Comparison of ENCODE assay signal across 24 cellular contexts in genomic region chr20:11882651-11883050, GRCh38.
"Had no signal": no experiment of that assay in that cellular context is flagged by ENCODE, and none has a peak within 500 bp of the region (broad histone marks: within the 10 kb centered on the region; RNA-seq: fewer than 3 reads in every experiment).

No MANE protein-coding gene starts in this region.

- H3K27me3 Mint-ChIP-seq: activated CD8-positive, alpha-beta T cell treated with anti-CD3 and anti-CD28 coated beads for 36 hours; activated naive CD4-positive, alpha-beta T cell treated with anti-CD3 and anti-CD28 coated beads, Interleukin-2, amount 10 ng/mL, durations not matched to agents 7 days and 5 days had no signal

- H3K27ac Mint-ChIP-seq: activated CD8-positive, alpha-beta T cell treated with anti-CD3 and anti-CD28 coated beads for 36 hours; activated naive CD4-positive, alpha-beta T cell treated with anti-CD3 and anti-CD28 coated beads, Interleukin-2, amount 10 ng/mL, durations not matched to agents 7 days and 5 days; activated naive CD8-positive, alpha-beta T cell treated with anti-CD3 and anti-CD28 coated beads for 36 hours; activated T-cell treated with anti-CD3 and anti-CD28 coated beads, Interleukin-2, amount 50 U/mL, for 72 hours; activated T-helper 2 cell treated with anti-CD3 and anti-CD28 coated beads, Interferon-gamma antibody, Interleukin-2, Interleukin-4, amounts not matched to agents 10 μg/mL and 5 μg/mL and 100 μg/mL, durations not matched to agents 14 hours and 24 hours and 36 hours; T-helper 1 cell treated with Interleukin-12 subunit alpha and Interleukin-12 subunit beta and Interleukin-4 antibody, amounts not matched to agents 30 μg/mL and 1 μg/mL, for 36 hours had no signal

- H3K27ac ChIP-seq: brain microvascular endothelial cell, RWPE1 had no signal

- H3K4me1 Mint-ChIP-seq: activated naive CD4-positive, alpha-beta T cell treated with anti-CD3 and anti-CD28 coated beads, Interleukin-2, amount 10 ng/mL, durations not matched to agents 7 days and 5 days; activated naive CD8-positive, alpha-beta T cell treated with anti-CD3 and anti-CD28 coated beads for 36 hours had no signal

- DNase-seq: activated CD4-positive, alpha-beta T cell treated with anti-CD3 and anti-CD28 coated beads for 4 hours; activated CD8-positive, alpha-beta memory T cell treated with anti-CD3 and anti-CD28 coated beads, Interleukin-2, amount 50 U/mL, for 4 hours; activated CD8-positive, alpha-beta T cell treated with anti-CD3 and anti-CD28 coated beads for 36 hours; activated gamma-delta T cell treated with Interleukin-2 at 50 U/mL for 16 hours; activated naive CD4-positive, alpha-beta T cell treated with anti-CD3 and anti-CD28 coated beads, Interleukin-2, amount 10 ng/mL, durations not matched to agents 7 days and 5 days; activated naive CD8-positive, alpha-beta T cell treated with anti-CD3 and anti-CD28 coated beads for 36 hours; activated T-cell treated with anti-CD3 and anti-CD28 coated beads, Interleukin-2, amount 50 U/mL, for 72 hours; brain microvascular endothelial cell; Kasumi-1; NCI-H1092; NCI-H1417; NCI-H1930; NCI-H2107; NCI-H2171 treated with DMSO at 0.1 percent for 48 hours; NCI-H226; NCI-H510A; NCI-H526 treated with DMSO at 0.1 percent for 48 hours; NCI-H82; SHP77 treated with DMSO at 0.1 percent for 48 hours had no signal

- H3K9me3 Mint-ChIP-seq: activated CD8-positive, alpha-beta T cell treated with anti-CD3 and anti-CD28 coated beads for 36 hours; activated naive CD4-positive, alpha-beta T cell treated with anti-CD3 and anti-CD28 coated beads, Interleukin-2, amount 10 ng/mL, durations not matched to agents 7 days and 5 days; activated naive CD8-positive, alpha-beta T cell treated with anti-CD3 and anti-CD28 coated beads for 36 hours; activated T-cell treated with anti-CD3 and anti-CD28 coated beads, Interleukin-2, amount 50 U/mL, for 72 hours; activated T-helper 2 cell treated with anti-CD3 and anti-CD28 coated beads, Interferon-gamma antibody, Interleukin-2, Interleukin-4, amounts not matched to agents 10 μg/mL and 5 μg/mL and 100 μg/mL, durations not matched to agents 14 hours and 24 hours and 36 hours; T-helper 1 cell treated with Interleukin-12 subunit alpha and Interleukin-12 subunit beta and Interleukin-4 antibody, amounts not matched to agents 30 μg/mL and 1 μg/mL, for 36 hours had no signal

- ATAC-seq: activated CD4-positive, CD25-positive, alpha-beta regulatory T cell treated with anti-CD3 and anti-CD28 coated beads, Interleukin-2, amount 50 U/mL, for 24 hours; activated CD8-positive, alpha-beta T cell treated with anti-CD3 and anti-CD28 coated beads for 36 hours; activated T-cell treated with anti-CD3 and anti-CD28 coated beads, Interleukin-2, amount 50 U/mL, for 72 hours; Panc1 had no signal

- H3K4me3 Mint-ChIP-seq: activated CD8-positive, alpha-beta T cell treated with anti-CD3 and anti-CD28 coated beads for 36 hours; activated naive CD4-positive, alpha-beta T cell treated with anti-CD3 and anti-CD28 coated beads, Interleukin-2, amount 10 ng/mL, durations not matched to agents 7 days and 5 days; activated naive CD8-positive, alpha-beta T cell treated with anti-CD3 and anti-CD28 coated beads for 36 hours; activated T-cell treated with anti-CD3 and anti-CD28 coated beads, Interleukin-2, amount 50 U/mL, for 72 hours; T-helper 1 cell treated with Interleukin-12 subunit alpha and Interleukin-12 subunit beta and Interleukin-4 antibody, amounts not matched to agents 30 μg/mL and 1 μg/mL, for 36 hours had no signal

- H3K27me3 ChIP-seq: brain microvascular endothelial cell had no signal

- H3K36me3 Mint-ChIP-seq: activated naive CD4-positive, alpha-beta T cell treated with anti-CD3 and anti-CD28 coated beads, Interleukin-2, amount 10 ng/mL, durations not matched to agents 7 days and 5 days; activated naive CD8-positive, alpha-beta T cell treated with anti-CD3 and anti-CD28 coated beads for 36 hours had no signal

- H3K36me3 ChIP-seq: brain microvascular endothelial cell had no signal
